In genomic region chr20:36215778-36216177, GRCh38 we compare ENCODE assay signal across 9 cellular contexts.
"Had no signal": no experiment of that assay in that cellular context is flagged by ENCODE, and none has a peak within 500 bp of the region (broad histone marks: within the 10 kb centered on the region; RNA-seq: fewer than 3 reads in every experiment).

No MANE protein-coding gene starts in this region.

- DNase-seq: H9, HCEC 1CT, IMR-90, KBM-7 had no signal

- H3K4me3 ChIP-seq: GM23338 had no signal

- H3K27ac ChIP-seq: KMS-11 had no signal

- FAIRE-seq: H1, H54, HTR-8/SVneo had no signal

- H3K9me3 Mint-ChIP-seq: GM23338, H9 had no signal

- ATAC-seq: GM23338 had no signal

- H3K4me2 ChIP-seq: GM23338, KMS-11 had no signal

- H3K9ac ChIP-seq: KMS-11 had no signal

- H3K27ac Mint-ChIP-seq: GM23338, H9 had no signal

- H3K4me3 Mint-ChIP-seq: GM23338, H9 had no signal

- H2AFZ ChIP-seq: GM23338 had no signal
